ENCODE assay signal across 18 cellular contexts in the genomic region with DNA sequence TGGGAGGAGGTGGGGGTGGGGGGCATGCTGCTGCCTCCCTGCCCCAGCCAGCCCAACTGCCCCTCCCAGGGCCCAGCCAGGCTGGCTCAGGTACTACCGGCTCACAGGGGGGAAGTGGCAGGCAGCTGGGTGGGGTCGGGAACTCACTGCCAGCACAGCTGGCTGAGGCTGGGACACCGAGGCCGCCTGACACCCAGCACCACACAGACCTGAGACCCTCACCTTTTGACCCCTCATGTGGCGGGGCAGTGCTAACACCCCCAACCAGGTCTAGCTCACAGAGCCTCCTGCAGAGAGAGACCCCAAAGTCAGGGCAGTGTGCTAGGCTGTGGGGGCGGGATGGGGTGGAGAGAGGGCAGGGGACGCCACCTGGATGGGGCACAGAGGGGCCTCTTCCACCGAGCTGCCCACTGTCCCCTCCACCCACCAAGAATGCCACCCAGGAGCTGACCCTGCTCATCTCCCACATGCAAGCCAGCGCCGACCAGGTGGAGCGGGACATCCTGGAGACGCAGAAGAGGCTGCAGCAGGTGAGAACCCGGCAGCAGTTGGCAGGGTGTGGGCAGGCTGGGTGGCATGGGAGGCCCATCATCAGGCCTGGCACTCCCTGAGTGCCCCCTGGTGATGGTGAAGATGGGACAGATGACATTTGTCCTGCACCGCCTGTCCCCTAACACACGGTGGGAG. TPM values are rescaled to one million over a fixed set of nuclear protein-coding genes. Genes with fewer than 3 reads are reported as not detected.
DNase-seq lines count a peak whose midpoint lies in the region; ATAC-seq, FAIRE-seq and TF ChIP-seq lines count a peak whose summit lies in the region.
"Had no signal": no experiment of that assay in that cellular context is flagged by ENCODE, and none has a peak within 500 bp of the region (broad histone marks: within the 10 kb centered on the region; RNA-seq: fewer than 3 reads in every experiment).

No MANE protein-coding gene starts in this region.

- 55 to 66% (median 62%) methylated on average over 13 to 15 of the region's 15 CpGs for WGBS in small intestine, 3 donors

- no peaks in the 10 kb centered on the region for H3K79me2 ChIP-seq in osteoblast (ENCODE audit: insufficient read depth, low read length)

- peak; percentile 22 for DNase-seq in activated CD4-positive, CD25-positive, alpha-beta regulatory T cell treated with anti-CD3 and anti-CD28 coated beads, Interleukin-2, amount 50 U/mL, for 72 hours
- no peak for DNase-seq in left colon
- peak; percentile 67 for DNase-seq in posterior vena cava (ENCODE audit: low spot score)
- no peak for DNase-seq in osteoblast (ENCODE audit: insufficient read length, low spot score, missing footprints)
- no peak for DNase-seq in amygdala (lab: John Stamatoyannopoulos, UW)
- no peak for DNase-seq in small intestine
- DNase-seq: AML-193; CD8-positive, alpha-beta memory T cell; DND-41; GDM1 had no signal

- H2AFZ ChIP-seq in osteoblast (ENCODE audit: low read length): no peak overlapping the region
- H2AFZ ChIP-seq: GM23338 had no signal

- H3K4me2 ChIP-seq in osteoblast (ENCODE audit: insufficient read depth, low read length): no peak overlapping the region
- H3K4me2 ChIP-seq: BLaER1, GM23338 had no signal

- TF ChIP-seq CTCF in osteoblast (IDR thresholded peaks at IDR 0.05; ENCODE audit: extremely low read depth, low read depth, low read length): no peak

- H3K36me3 ChIP-seq in osteoblast (ENCODE audit: insufficient read depth, low read length) (no peaks in the 10 kb centered on the region), small intestine (ENCODE audit: control insufficient read depth in 2 of 2, insufficient read depth in 2 of 2, low read length in 2 of 2) (no peaks in the 10 kb centered on the region)
- H3K36me3 ChIP-seq: BLaER1, HAP-1 had no signal

- H4K20me1 ChIP-seq in osteoblast (ENCODE audit: insufficient read depth, low read length): no peaks in the 10 kb centered on the region
- H4K20me1 ChIP-seq: BLaER1 had no signal

- H3K4me3 ChIP-seq in osteoblast (ENCODE audit: insufficient read depth, low read length) (no peak overlapping the region), small intestine (ENCODE audit: low read depth in 1 of 2, low read length in 2 of 2) (no peak overlapping the region)
- H3K4me3 ChIP-seq: BLaER1, GM23338, HAP-1 had no signal

- H3K27ac ChIP-seq in osteoblast (ENCODE audit: low read depth, low read length) (no peak overlapping the region), small intestine (ENCODE audit: low read depth in 1 of 2, low read length in 1 of 2) (no peak overlapping the region)
- H3K27ac ChIP-seq: 22Rv1, BLaER1 had no signal

- H3K4me1 ChIP-seq in osteoblast (ENCODE audit: insufficient read depth, low read length) (no peaks in the 10 kb centered on the region), small intestine (ENCODE audit: control insufficient read depth in 2 of 2, insufficient read depth in 1 of 2, low read depth in 1 of 2, low read length in 1 of 2) (peaks cover 0 to 2% of the 10 kb centered on the region in 2 donors)
- H3K4me1 ChIP-seq: Caco-2, HAP-1 had no signal

- H3K9me3 ChIP-seq in osteoblast (ENCODE audit: low read depth, low read length) (no peaks in the 10 kb centered on the region), small intestine (ENCODE audit: control insufficient read depth, low read depth) (no peaks in the 10 kb centered on the region)
- H3K9me3 ChIP-seq: BLaER1, Caco-2, HAP-1 had no signal

- intact Hi-C loops in left colon (cut with DNase I, micrococcal nuclease) (no loop called here), posterior vena cava (cut with DNase I) (loop anchor here in 1 of 2 donors (10.0 kb wide), 1 partner anchor 534 kb away; no protein-coding TSS in a partner anchor)

- FAIRE-seq in small intestine (lab: Jason Lieb, UNC): no peak

- no peak for ATAC-seq in activated CD4-positive, CD25-positive, alpha-beta regulatory T cell treated with anti-CD3 and anti-CD28 coated beads, Interleukin-2, amount 50 U/mL, for 24 hours
- ATAC-seq in left colon (peak; percentile 20), GM19397 (IDR thresholded peaks at IDR 0.05; ENCODE audit: unreplicated experiment) (no peak)
- ATAC-seq: GM23338 had no signal

- peaks cover 9% of the 10 kb centered on the region for H3K27me3 ChIP-seq in osteoblast (ENCODE audit: insufficient read depth, low read length)
- H3K27me3 ChIP-seq in small intestine (ENCODE audit: control insufficient read depth in 2 of 2, insufficient read depth in 2 of 2, low read length in 2 of 2): no peaks in the 10 kb centered on the region

RNA-seq across cellular contexts. Expression of a gene that starts 3.0 kb away (rescaled TPM):
- total RNA-seq in left colon: under 1 TPM; 0.12 to 0.22 TPM
- total RNA-seq in posterior vena cava: not detected
- total RNA-seq in osteoblast: not detected in 2 replicates
- polyA plus RNA-seq in small intestine: under 1 TPM in 2 of 3 donors, not detected in 1; 0.54 to 0.67 TPM
- total RNA-seq: A673; Caco-2; CD8-positive, alpha-beta memory T cell had no signal
- polyA plus RNA-seq: CD8-positive, alpha-beta memory T cell had no signal

RNA-seq across cellular contexts. Expression of a gene that starts 17.3 kb away (rescaled TPM):
- total RNA-seq in left colon (10 to 100 TPM; 27.4 to 40.2 TPM), posterior vena cava (10 to 100 TPM in 1 of 2 donors, 1 to 10 TPM in 1; 9.6 to 19.3 TPM), osteoblast (19.5 and 26.5 TPM in 2 replicates)
- polyA plus RNA-seq in small intestine: 100 to 1,000 TPM in 1 of 3 donors, 10 to 100 TPM in 2; 62.1 to 202 (median 88.6) TPM

Comparison
In these comparisons a context has a peak if more than half of its experiments do, and no peak if none do; other contexts are left out.
1. DNase-seq: peak in activated CD4-positive, CD25-positive, alpha-beta regulatory T cell treated with anti-CD3 and anti-CD28 coated beads, Interleukin-2, amount 50 U/mL, for 72 hours (single experiment) and posterior vena cava (single experiment); none in left colon (0 of 2), osteoblast (single experiment), amygdala (0 of 56) and small intestine (single experiment).